8 cellular contexts compared by ENCODE assay signal in the genomic region with DNA sequence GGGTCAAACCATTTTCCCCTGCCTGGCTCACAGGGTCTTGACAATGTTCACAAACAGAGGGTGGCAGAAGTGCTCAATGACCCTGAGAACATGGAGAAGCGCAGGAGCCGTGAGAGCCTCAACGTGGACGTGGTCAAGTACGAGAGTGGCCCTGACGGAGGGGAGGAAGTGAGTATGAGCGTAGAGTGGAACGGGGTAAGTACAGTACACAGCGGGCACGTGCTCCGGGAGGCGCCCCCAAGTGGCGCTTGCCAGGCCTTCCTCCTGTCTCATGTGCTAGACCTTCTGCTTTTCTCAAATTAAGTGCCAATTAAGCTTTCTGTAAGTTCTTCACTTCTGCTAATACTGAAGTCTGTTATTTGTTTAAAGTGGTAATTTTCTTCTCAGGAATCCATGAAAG. TPM values are rescaled to one million over a fixed set of nuclear protein-coding genes. Genes with fewer than 3 reads are reported as not detected.
DNase-seq lines count a peak whose midpoint lies in the region; ATAC-seq and TF ChIP-seq lines count a peak whose summit lies in the region.

No MANE protein-coding gene starts in this region.

- DNase-seq in 8988T (peak; percentile 65), KBM-7 (peak; percentile 78), erythroblast (lab: John Stamatoyannopoulos, UW) (peak; percentile 58 to 68), pons (ENCODE audit: low spot score) (peak; percentile 31), midbrain (lab: John Stamatoyannopoulos, UW) (no peak), retina (no peak)
- DNase-seq in activated CD4-positive, alpha-beta T cell treated with anti-CD3 and anti-CD28 coated beads, Interleukin-2, amount 10 ng/mL, durations not matched to agents 7 days and 5 days, result peak; percentile 53

- CTCF ChIA-PET in activated CD4-positive, alpha-beta T cell treated with anti-CD3 and anti-CD28 coated beads, Interleukin-2, amount 10 ng/mL, durations not matched to agents 7 days and 5 days (lab: Charles Lee), result interaction anchor here (0.5 to 1.4 kb wide), 5 partner anchors 8 to 1602 kb away, joined by 3 to 8 read pairs (median 3); no protein-coding TSS in a partner anchor

- POLR2A ChIA-PET in activated CD4-positive, alpha-beta T cell treated with anti-CD3 and anti-CD28 coated beads, Interleukin-2, amount 10 ng/mL, durations not matched to agents 7 days and 5 days (lab: Charles Lee), result no interaction called here

- H3K9me3 Mint-ChIP-seq in activated CD4-positive, alpha-beta T cell treated with anti-CD3 and anti-CD28 coated beads, Interleukin-2, amount 10 ng/mL, durations not matched to agents 7 days and 5 days, result no peaks in the 10 kb centered on the region

- no peak overlapping the region for H3K4me3 Mint-ChIP-seq in activated CD4-positive, alpha-beta T cell treated with anti-CD3 and anti-CD28 coated beads, Interleukin-2, amount 10 ng/mL, durations not matched to agents 7 days and 5 days

- peak overlapping the region; percentile 65 for H3K27ac Mint-ChIP-seq in activated CD4-positive, alpha-beta T cell treated with anti-CD3 and anti-CD28 coated beads, Interleukin-2, amount 10 ng/mL, durations not matched to agents 7 days and 5 days

- ATAC-seq in GM18858 (IDR thresholded peaks at IDR 0.05; ENCODE audit: unreplicated experiment), result peak; percentile 57

- H3K4me1 Mint-ChIP-seq in activated CD4-positive, alpha-beta T cell treated with anti-CD3 and anti-CD28 coated beads, Interleukin-2, amount 10 ng/mL, durations not matched to agents 7 days and 5 days, result no peaks in the 10 kb centered on the region

- no peaks in the 10 kb centered on the region for H3K27me3 Mint-ChIP-seq in activated CD4-positive, alpha-beta T cell treated with anti-CD3 and anti-CD28 coated beads, Interleukin-2, amount 10 ng/mL, durations not matched to agents 7 days and 5 days

- no peak for TF ChIP-seq POLR2A in erythroblast (IDR thresholded peaks at IDR 0.05; ENCODE audit: low read length)

- H3K36me3 Mint-ChIP-seq in activated CD4-positive, alpha-beta T cell treated with anti-CD3 and anti-CD28 coated beads, Interleukin-2, amount 10 ng/mL, durations not matched to agents 7 days and 5 days (ENCODE audit: low read depth), result peaks cover 38% of the 10 kb centered on the region

- in situ Hi-C loops in KBM-7 (cut with MboI; ENCODE audit: low pct_unique_long_range_greater_than_20kb, low sequenced_read_pairs), result no loop called here

RNA-seq across cellular contexts. Expression of a gene that starts 35.9 kb away (rescaled TPM):
- total RNA-seq in activated CD4-positive, alpha-beta T cell treated with anti-CD3 and anti-CD28 coated beads, Interleukin-2, amount 10 ng/mL, durations not matched to agents 7 days and 5 days, result 10 to 100 TPM; 36.4 to 37.4 TPM

RNA-seq across cellular contexts. Expression of a gene that starts 36.3 kb away (rescaled TPM):
- total RNA-seq in activated CD4-positive, alpha-beta T cell treated with anti-CD3 and anti-CD28 coated beads, Interleukin-2, amount 10 ng/mL, durations not matched to agents 7 days and 5 days, result 10 to 100 TPM; 16.9 to 17.2 TPM

RNA-seq across cellular contexts. Expression of a gene that starts 50.3 kb away (rescaled TPM):
- total RNA-seq in activated CD4-positive, alpha-beta T cell treated with anti-CD3 and anti-CD28 coated beads, Interleukin-2, amount 10 ng/mL, durations not matched to agents 7 days and 5 days, result 100 to 1,000 TPM; 126 to 135 TPM

Comparison
In these comparisons a context has a peak if more than half of its experiments do, and no peak if none do; other contexts are left out.
1. DNase-seq: peak in 8988T (single experiment), KBM-7 (single experiment), activated CD4-positive, alpha-beta T cell treated with anti-CD3 and anti-CD28 coated beads, Interleukin-2, amount 10 ng/mL, durations not matched to agents 7 days and 5 days (single experiment), erythroblast (2 of 2) and pons (single experiment); none in midbrain (single experiment) and retina (single experiment).